ENCODE assay signal across 15 cellular contexts in genomic region chr7:33874943-33875342, GRCh38. TPM values are rescaled to one million over a fixed set of nuclear protein-coding genes. Genes with fewer than 3 reads are reported as not detected.
DNase-seq lines count a peak whose midpoint lies in the region; ATAC-seq, FAIRE-seq and TF ChIP-seq lines count a peak whose summit lies in the region.
"Had no signal": no experiment of that assay in that cellular context is flagged by ENCODE, and none has a peak within 500 bp of the region (broad histone marks: within the 10 kb centered on the region; RNA-seq: fewer than 3 reads in every experiment).

No MANE protein-coding gene starts in this region.

- no peak for TF ChIP-seq CTCF in fibroblast of pulmonary artery (IDR thresholded peaks at IDR 0.05; ENCODE audit: low read length, missing control alignments)

- no peaks in the 10 kb centered on the region for H3K9me3 ChIP-seq in BLaER1
- no peaks in the 10 kb centered on the region for H3K9me3 ChIP-seq in SJSA1 (replicated peaks)
- H3K9me3 ChIP-seq: neutrophil had no signal

- no peaks in the 10 kb centered on the region for H4K20me1 ChIP-seq in BLaER1

- FAIRE-seq in urothelium cell line (lab: Jason Lieb, UNC): no peak
- FAIRE-seq: TTC549 had no signal

- H3K27me3 ChIP-seq in BLaER1: no peaks in the 10 kb centered on the region
- H3K27me3 ChIP-seq in SJSA1 (replicated peaks): no peaks in the 10 kb centered on the region
- H3K27me3 ChIP-seq: neutrophil had no signal

- no peak overlapping the region for H3K9ac ChIP-seq in BLaER1

- H3K27ac ChIP-seq in BLaER1 (no peak overlapping the region), SJSA1 (peak overlapping the region; percentile 76)
- H3K27ac ChIP-seq: neutrophil had no signal

- H3K4me2 ChIP-seq in BLaER1: peak overlapping the region; percentile 39

- no peak for ATAC-seq in HG02763 (IDR thresholded peaks at IDR 0.05; ENCODE audit: unreplicated experiment)
- ATAC-seq in GM18861 (IDR thresholded peaks at IDR 0.05; ENCODE audit: unreplicated experiment): no peak
- ATAC-seq: activated naive CD4-positive, alpha-beta T cell treated with anti-CD3 and anti-CD28 coated beads, Interleukin-2, amount 50 U/mL, for 72 hours; left lobe of liver had no signal

- H3K36me3 ChIP-seq in BLaER1: no peaks in the 10 kb centered on the region
- no peaks in the 10 kb centered on the region for H3K36me3 ChIP-seq in SJSA1
- H3K36me3 ChIP-seq: neutrophil had no signal

- H3K4me1 ChIP-seq in BLaER1: peaks cover 9% of the 10 kb centered on the region
- H3K4me1 ChIP-seq in SJSA1 (replicated peaks): peaks cover 43% of the 10 kb centered on the region

- DNase-seq in SJSA1 (ENCODE audit: low read depth in 1 of 2, low spot score in 2 of 2) (no peak), fibroblast of pulmonary artery (ENCODE audit: low read depth) (peak; percentile 85), skeletal muscle cell (ENCODE audit: low read depth) (peak; percentile 98), urothelium cell line (ENCODE audit: low spot score) (no peak), retina (no peak)
- DNase-seq: CD4-positive, CD25-positive, alpha-beta regulatory T cell; RPMI8226; stimulated activated CD4-positive, alpha-beta T cell treated with anti-CD3 and anti-CD28 coated beads, Interleukin-2, amount 100 ng/mL, for 24 hours had no signal

- H3K4me3 ChIP-seq in BLaER1: no peak overlapping the region
- H3K4me3 ChIP-seq in SJSA1: no peak overlapping the region
- H3K4me3 ChIP-seq in fibroblast of pulmonary artery (replicated peaks; ENCODE audit: low read depth, low read length): no peak overlapping the region
- H3K4me3 ChIP-seq in skeletal muscle cell (ENCODE audit: low read depth, low read length): no peak overlapping the region

RNA-seq across cellular contexts. Expression of gene BMPER, which starts 30.4 kb away (rescaled TPM):
- total RNA-seq in SJSA1 (2014; rRNA removed; shearing (Covaris generic)): 1.3 and 2.8 TPM in 2 replicates
- total RNA-seq: activated naive CD4-positive, alpha-beta T cell treated with anti-CD3 and anti-CD28 coated beads, Interleukin-2, amount 50 U/mL, for 72 hours; CD4-positive, CD25-positive, alpha-beta regulatory T cell had no signal

Comparison
In these comparisons a context has a peak if more than half of its experiments do, and no peak if none do; other contexts are left out.
1. DNase-seq: peak in fibroblast of pulmonary artery (single experiment) and skeletal muscle cell (single experiment); none in SJSA1 (0 of 2), urothelium cell line (single experiment) and retina (single experiment).